ENCODE assay signal across 1 cellular context in genomic region chr2:144241801-144242200, GRCh38.
TF ChIP-seq lines count a peak whose summit lies in the region.

No MANE protein-coding gene starts in this region.

TF ChIP-seq in H1, 55 proteins besides CTCF, POLR2A, EP300 and RAD21 (continued from another document):
- TF ChIP-seq EZH2 (IDR thresholded peaks at IDR 0.05; ENCODE audit: low read depth, low read length, severe bottlenecking) (no peak), SIX5 (IDR thresholded peaks at IDR 0.05; ENCODE audit: low read depth, low read length) (no peak), ATF2 (IDR thresholded peaks at IDR 0.05; ENCODE audit: low read length) (no peak), TBP (IDR thresholded peaks at IDR 0.05; ENCODE audit: low read depth, low read length) (no peak), SIRT6 (IDR thresholded peaks at IDR 0.05; ENCODE audit: low read length) (no peak), CEBPB (IDR thresholded peaks at IDR 0.05; ENCODE audit: low read depth, low read length) (no peak), TAF1 (IDR thresholded peaks at IDR 0.05; ENCODE audit: low read depth, low read length) (no peak), PHF8 (conservative IDR thresholded peaks at IDR 0.05; ENCODE audit: low read depth, low read length) (no peak)
